14 cellular contexts compared by ENCODE assay signal in the genomic region with DNA sequence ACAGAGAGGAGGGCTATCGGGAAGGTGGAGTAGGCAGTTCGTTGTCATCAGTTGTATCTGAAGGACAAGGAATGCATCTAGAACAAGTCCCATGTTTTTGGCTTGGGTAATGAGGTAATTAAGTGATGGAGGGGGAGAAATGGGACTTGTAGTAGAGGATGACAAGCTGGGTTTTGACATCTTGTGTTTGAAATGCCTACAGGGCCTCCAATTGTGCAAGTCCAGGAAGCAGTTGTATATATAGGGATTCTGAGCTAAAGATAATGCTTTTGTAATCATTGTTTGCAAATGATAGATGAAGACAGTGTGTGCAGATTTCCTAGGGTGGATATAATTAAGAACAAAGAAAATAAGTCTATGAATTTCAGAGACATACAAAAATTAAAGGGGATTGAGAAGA.
A peak's percentile ranks its signal among the peaks of the same experiment; 100 is the strongest.
DNase-seq lines count a peak whose midpoint lies in the region; ATAC-seq and TF ChIP-seq lines count a peak whose summit lies in the region.
"Had no signal": no experiment of that assay in that cellular context is flagged by ENCODE, and none has a peak within 500 bp of the region (broad histone marks: within the 10 kb centered on the region; RNA-seq: fewer than 3 reads in every experiment).

No MANE protein-coding gene starts in this region.

- H2AK5ac ChIP-seq in neuronal stem cell (ENCODE audit: low read depth, low read length) = no peak overlapping the region

- no peak overlapping the region for H2BK120ac ChIP-seq in neuronal stem cell (ENCODE audit: low read depth, low read length)

- no peak overlapping the region for H2BK5ac ChIP-seq in neuronal stem cell (ENCODE audit: low read length)

- H3K27ac ChIP-seq in neuronal stem cell (replicated peaks; ENCODE audit: low read length) = no peak overlapping the region
- H3K27ac ChIP-seq in Peyer's patch = no peak overlapping the region
- H3K27ac ChIP-seq: 22Rv1 had no signal

- H2BK15ac ChIP-seq in neuronal stem cell (ENCODE audit: low read length) = no peak overlapping the region

- no peak overlapping the region for H2AFZ ChIP-seq in neuronal stem cell (ENCODE audit: low read length)

- H3K23ac ChIP-seq in neuronal stem cell (ENCODE audit: low read depth, low read length, poor library complexity) = no peak overlapping the region

- H3K4me3 ChIP-seq in fibroblast of the aortic adventitia (ENCODE audit: low read depth, low read length) (no peak overlapping the region), neuronal stem cell (ENCODE audit: low read length in 2 of 2) (no peak overlapping the region), Peyer's patch (no peak overlapping the region)

- no peaks in the 10 kb centered on the region for H3K79me1 ChIP-seq in neuronal stem cell (ENCODE audit: low read depth, low read length)

- no peak overlapping the region for H3K4me2 ChIP-seq in neuronal stem cell (ENCODE audit: insufficient read depth, low read length, poor library complexity, severe bottlenecking)

- H4K8ac ChIP-seq in neuronal stem cell (ENCODE audit: low read depth, low read length) = no peak overlapping the region

- peak overlapping the region; percentile 22 for H3K9ac ChIP-seq in neuronal stem cell (ENCODE audit: low read depth, low read length, poor library complexity)

- peaks cover 0 to 7% of the 10 kb centered on the region in 2 donors for H3K9me3 ChIP-seq in neuronal stem cell (replicated peaks in 1 of 2; ENCODE audit: control insufficient read depth in 2 of 2, insufficient read depth in 1 of 2, low read depth in 1 of 2, low read length in 2 of 2)
- peaks cover 0 to 3% (median 0%) of the 10 kb centered on the region in 4 donors for H3K9me3 ChIP-seq in Peyer's patch

- TF ChIP-seq CTCF in fibroblast of the aortic adventitia (IDR thresholded peaks at IDR 0.05; ENCODE audit: insufficient read depth, low read length) = no peak
- no peak for TF ChIP-seq CTCF in Peyer's patch (IDR thresholded peaks at IDR 0.05)

- H3K18ac ChIP-seq in neuronal stem cell (ENCODE audit: low read length) = no peak overlapping the region

- ATAC-seq in GM21717 (IDR thresholded peaks at IDR 0.05; ENCODE audit: unreplicated experiment) (no peak), GM18873 (IDR thresholded peaks at IDR 0.05; ENCODE audit: low FRiP score, unreplicated experiment) (no peak)
- ATAC-seq: HepG2 had no signal

- H3K4me1 ChIP-seq in neuronal stem cell (ENCODE audit: control insufficient read depth in 2 of 2, insufficient read depth in 1 of 2, low read depth in 1 of 2, low read length in 2 of 2) = no peaks in the 10 kb centered on the region
- H3K4me1 ChIP-seq in Peyer's patch = no peaks in the 10 kb centered on the region

- H3K4ac ChIP-seq in neuronal stem cell (ENCODE audit: low read length) = no peak overlapping the region

- no peak overlapping the region for H3K14ac ChIP-seq in neuronal stem cell (ENCODE audit: low read length)

- H3K27me3 ChIP-seq in neuronal stem cell (ENCODE audit: control insufficient read depth in 3 of 3, insufficient read depth in 3 of 3, low read depth in 1 of 3, low read length in 3 of 3) (no peaks in the 10 kb centered on the region), Peyer's patch (no peaks in the 10 kb centered on the region)

- H3K36me3 ChIP-seq in neuronal stem cell (replicated peaks in 1 of 2; ENCODE audit: control insufficient read depth in 2 of 2, insufficient read depth in 2 of 2, low read length in 2 of 2) (no peaks in the 10 kb centered on the region), Peyer's patch (no peaks in the 10 kb centered on the region)

- no peak for TF ChIP-seq POLR2A in Peyer's patch (IDR thresholded peaks at IDR 0.05)

- no CpG with 5 or more reads among the region's 2 CpGs for WGBS in neuronal stem cell (ENCODE audit: extremely low coverage in 2 of 2, insufficient read length in 2 of 2, insufficient replicate concordance in 1 of 2), 2 donors

- H2BK12ac ChIP-seq in neuronal stem cell (ENCODE audit: low read length) = no peak overlapping the region

- no peak overlapping the region for H4K91ac ChIP-seq in neuronal stem cell (ENCODE audit: low read depth, low read length, poor library complexity)

- peak; percentile 11 for DNase-seq in NCI-H146 (lab: John Stamatoyannopoulos, UW)
- no peak for DNase-seq in NCI-H146 treated with DMSO at 0.1 percent for 48 hours (lab: John Stamatoyannopoulos, UW; ENCODE audit: unreplicated experiment)
- DNase-seq in amniotic epithelial cell (ENCODE audit: low read depth) = peak; percentile 44
- peak; percentile 61 for DNase-seq in fibroblast of the aortic adventitia (ENCODE audit: low read depth)
- DNase-seq in neuronal stem cell (ENCODE audit: low spot score) = no peak
- no peak for DNase-seq in Peyer's patch
- DNase-seq: CD8-positive, alpha-beta memory T cell; DMS53; GOT3; H9 had no signal

Comparison
In these comparisons a context has a peak if more than half of its experiments do, and no peak if none do; other contexts are left out.
1. DNase-seq: peak in NCI-H146 (single experiment), amniotic epithelial cell (single experiment) and fibroblast of the aortic adventitia (single experiment); none in NCI-H146 treated with DMSO at 0.1 percent for 48 hours (single experiment), neuronal stem cell (single experiment) and Peyer's patch (0 of 3).